ENCODE assay signal across 22 cellular contexts in genomic region chr4:170599894-170600293, GRCh38.
DNase-seq lines count a peak whose midpoint lies in the region; ATAC-seq and TF ChIP-seq lines count a peak whose summit lies in the region.
"Had no signal": no experiment of that assay in that cellular context is flagged by ENCODE, and none has a peak within 500 bp of the region (broad histone marks: within the 10 kb centered on the region; RNA-seq: fewer than 3 reads in every experiment).

No MANE protein-coding gene starts in this region.

- POLR2A ChIA-PET in MCF 10A (lab: Yijun Ruan, JAX) = interaction anchor here (0.5 to 2.0 kb wide), 4 partner anchors 10 to 228 kb away, joined by 3 to 5 read pairs (median 4); no protein-coding TSS in a partner anchor
- POLR2A ChIA-PET in CD4-positive, alpha-beta memory T cell (lab: Charles Lee; ENCODE audit: partially characterized antibody) = no interaction called here

- in situ Hi-C loops in mammary epithelial cell (cut with MboI; ENCODE audit: low sequenced_read_pairs in 2 of 2) = loop anchor here (10.0 to 25.0 kb wide), 3 partner anchors 237 to 338 kb away; no protein-coding TSS in a partner anchor

- H3K4me1 ChIP-seq in breast epithelium (no peaks in the 10 kb centered on the region), mammary epithelial cell (ENCODE audit: insufficient read depth, low read length) (no peaks in the 10 kb centered on the region), foreskin keratinocyte (no peaks in the 10 kb centered on the region)
- no peaks in the 10 kb centered on the region for H3K4me1 ChIP-seq in CD4-positive, alpha-beta memory T cell (ENCODE audit: insufficient read depth, low read length)
- H3K4me1 ChIP-seq: A549; BE2C; BLaER1 treated with 17β-estradiol and CSF1 and Interleukin-3, amounts not matched to agents 10 nM and 100 nM; HAP-1 had no signal

- no peaks in the 10 kb centered on the region for H3K4me1 Mint-ChIP-seq in MCF 10A (ENCODE audit: insufficient read depth, unreplicated experiment)
- no peaks in the 10 kb centered on the region for H3K4me1 Mint-ChIP-seq in CD4-positive, alpha-beta memory T cell
- H3K4me1 Mint-ChIP-seq: CD14-positive monocyte had no signal

- no peak overlapping the region for H3K9ac ChIP-seq in mammary epithelial cell (ENCODE audit: insufficient read depth, low read length)
- H3K9ac ChIP-seq: BLaER1 treated with 17β-estradiol and CSF1 and Interleukin-3, amounts not matched to agents 10 nM and 100 nM had no signal

- no peak overlapping the region for H3K27ac ChIP-seq in breast epithelium
- H3K27ac ChIP-seq in mammary epithelial cell (ENCODE audit: insufficient read depth, low read depth, low read length) = no peak overlapping the region
- H3K27ac ChIP-seq in foreskin keratinocyte = no peak overlapping the region
- no peak overlapping the region for H3K27ac ChIP-seq in CD4-positive, alpha-beta memory T cell (ENCODE audit: low read depth, low read length)
- H3K27ac ChIP-seq: A549; BLaER1 treated with 17β-estradiol and CSF1 and Interleukin-3, amounts not matched to agents 10 nM and 100 nM had no signal

- H3K79me2 ChIP-seq in mammary epithelial cell (ENCODE audit: insufficient read depth, low read length) = no peaks in the 10 kb centered on the region

- TF ChIP-seq CTCF in MCF 10A (IDR thresholded peaks at IDR 0.05; ENCODE audit: unreplicated experiment) (no peak), breast epithelium (IDR thresholded peaks at IDR 0.05) (no peak), mammary epithelial cell (conservative IDR thresholded peaks at IDR 0.05 in 1 of 2, IDR thresholded peaks at IDR 0.05 in 1 of 2; ENCODE audit: extremely low read depth in 1 of 2, insufficient read depth in 1 of 2, low read depth in 1 of 2, low read length in 2 of 2) (no peak), foreskin keratinocyte (conservative IDR thresholded peaks at IDR 0.05) (no peak)

- no peak for TF ChIP-seq POLR2A in breast epithelium (IDR thresholded peaks at IDR 0.05)

- H3K36me3 ChIP-seq in breast epithelium (no peaks in the 10 kb centered on the region), mammary epithelial cell (ENCODE audit: insufficient read depth, low read length) (no peaks in the 10 kb centered on the region)
- no peaks in the 10 kb centered on the region for H3K36me3 ChIP-seq in CD4-positive, alpha-beta memory T cell (ENCODE audit: insufficient read depth, low read length)
- H3K36me3 ChIP-seq: BE2C; BLaER1 treated with 17β-estradiol and CSF1 and Interleukin-3, amounts not matched to agents 10 nM and 100 nM; HAP-1 had no signal

- H3K36me3 Mint-ChIP-seq in MCF 10A (ENCODE audit: insufficient read depth, unreplicated experiment) = no peaks in the 10 kb centered on the region
- no peaks in the 10 kb centered on the region for H3K36me3 Mint-ChIP-seq in CD4-positive, alpha-beta memory T cell
- H3K36me3 Mint-ChIP-seq: CD14-positive monocyte had no signal

- H3K9me3 ChIP-seq in breast epithelium (no peaks in the 10 kb centered on the region), mammary epithelial cell (replicated peaks; ENCODE audit: insufficient read depth, low read length) (no peaks in the 10 kb centered on the region)
- no peaks in the 10 kb centered on the region for H3K9me3 ChIP-seq in CD4-positive, alpha-beta memory T cell (ENCODE audit: control insufficient read depth in 1 of 2, low read length in 2 of 2)
- H3K9me3 ChIP-seq: A549, BE2C, HAP-1 had no signal

- no peaks in the 10 kb centered on the region for H3K27me3 Mint-ChIP-seq in MCF 10A (ENCODE audit: insufficient read depth, unreplicated experiment)
- H3K27me3 Mint-ChIP-seq in CD4-positive, alpha-beta memory T cell = no peaks in the 10 kb centered on the region
- H3K27me3 Mint-ChIP-seq: CD4-positive, alpha-beta T cell had no signal

- peak; percentile 67 for DNase-seq in MCF 10A (ENCODE audit: unreplicated experiment)
- DNase-seq in breast epithelium (ENCODE audit: low spot score in 2 of 2) = no peak
- peak; percentile 57 for DNase-seq in mammary epithelial cell
- DNase-seq in foreskin keratinocyte = peak; percentile 39 to 51
- no peak for DNase-seq in HuH-7 (ENCODE audit: low spot score)
- DNase-seq in NCI-H2029 (lab: John Stamatoyannopoulos, UW) = no peak
- DNase-seq in CD4-positive, alpha-beta memory T cell = no peak
- DNase-seq: 8988T; ACHN; AML-193; BE2C; Calu3; CD4-positive, alpha-beta T cell; COR-L47; DMS153; DND-41; GOT3; HFFc6 had no signal

- intact Hi-C loops in MCF 10A (cut with micrococcal nuclease) (no loop called here), breast epithelium (cut with DNase I; ENCODE audit: low total_unique reads) (no loop called here), mammary epithelial cell (cut with micrococcal nuclease) (no loop called here)
- intact Hi-C loops in CD4-positive, alpha-beta memory T cell (cut with micrococcal nuclease) = no loop called here

- H4K20me1 ChIP-seq in mammary epithelial cell (ENCODE audit: insufficient read depth, low read length) = no peaks in the 10 kb centered on the region
- H4K20me1 ChIP-seq: BLaER1 treated with 17β-estradiol and CSF1 and Interleukin-3, amounts not matched to agents 10 nM and 100 nM had no signal

- no peak overlapping the region for H3K27ac Mint-ChIP-seq in MCF 10A (ENCODE audit: low read depth, unreplicated experiment)
- no peak overlapping the region for H3K27ac Mint-ChIP-seq in CD4-positive, alpha-beta memory T cell
- H3K27ac Mint-ChIP-seq: CD14-positive monocyte; CD4-positive, alpha-beta T cell; HFFc6 had no signal

- ATAC-seq in foreskin keratinocyte = peak; percentile 43
- ATAC-seq: A549 had no signal

- CTCF ChIA-PET in MCF 10A (lab: Yijun Ruan, JAX) (interaction anchor here (0.8 to 1.1 kb wide), 2 partner anchors 176 to 253 kb away, joined by 3 to 6 read pairs; no protein-coding TSS in a partner anchor), mammary epithelial cell (lab: Charles Lee; ENCODE audit: low non-redundant PET) (no interaction called here)
- CTCF ChIA-PET in CD4-positive, alpha-beta memory T cell (lab: Charles Lee; ENCODE audit: partially characterized antibody) = no interaction called here

- H3K27me3 ChIP-seq in breast epithelium (no peaks in the 10 kb centered on the region), mammary epithelial cell (ENCODE audit: insufficient read depth, low read length) (no peaks in the 10 kb centered on the region), foreskin keratinocyte (no peaks in the 10 kb centered on the region)
- no peaks in the 10 kb centered on the region for H3K27me3 ChIP-seq in CD4-positive, alpha-beta memory T cell (ENCODE audit: insufficient read depth, low read length)
- H3K27me3 ChIP-seq: BE2C; BLaER1 treated with 17β-estradiol and CSF1 and Interleukin-3, amounts not matched to agents 10 nM and 100 nM had no signal

- H3K9me3 Mint-ChIP-seq in MCF 10A (ENCODE audit: unreplicated experiment) = peaks cover 1% of the 10 kb centered on the region
- peaks cover 0 to 11% (median 4%) of the 10 kb centered on the region in 8 donors for H3K9me3 Mint-ChIP-seq in CD4-positive, alpha-beta memory T cell

- WGBS in mammary epithelial cell (ENCODE audit: low coverage, missing lambda C conversion rate) = 32% methylated on average over 4 of the region's 4 CpGs

- H3K4me3 Mint-ChIP-seq in MCF 10A (ENCODE audit: unreplicated experiment) = no peak overlapping the region
- no peak overlapping the region for H3K4me3 Mint-ChIP-seq in CD4-positive, alpha-beta memory T cell
- H3K4me3 Mint-ChIP-seq: CD14-positive monocyte; CD4-positive, alpha-beta T cell; HFFc6 had no signal

- peak overlapping the region; percentile 7 for H2AFZ ChIP-seq in mammary epithelial cell (ENCODE audit: low read depth, low read length)

- BruUV-seq in MCF 10A (replicated peaks; lab: Mats Ljungman, UMichigan) (no TSS peak), mammary epithelial cell (replicated peaks; lab: Mats Ljungman, UMichigan) (no TSS peak)

- H3K4me2 ChIP-seq in mammary epithelial cell (ENCODE audit: insufficient read depth, low read depth, low read length) = no peak overlapping the region
- H3K4me2 ChIP-seq: A549; BLaER1 treated with 17β-estradiol and CSF1 and Interleukin-3, amounts not matched to agents 10 nM and 100 nM had no signal

- no peak overlapping the region for H3K4me3 ChIP-seq in breast epithelium
- H3K4me3 ChIP-seq in mammary epithelial cell (replicated peaks in 1 of 3; ENCODE audit: insufficient read depth in 1 of 3, low read depth in 2 of 3, low read length in 3 of 3) = no peak overlapping the region
- no peak overlapping the region for H3K4me3 ChIP-seq in CD4-positive, alpha-beta memory T cell (ENCODE audit: low read length in 2 of 2)
- H3K4me3 ChIP-seq: A549; BLaER1 treated with 17β-estradiol and CSF1 and Interleukin-3, amounts not matched to agents 10 nM and 100 nM; HAP-1 had no signal

- dilution Hi-C loops in mammary epithelial cell (cut with HindIII; ENCODE audit: low sequenced_read_pairs) = no loop called here

Comparison
In these comparisons a context has a peak if more than half of its experiments do, and no peak if none do; other contexts are left out.
1. DNase-seq: peak in MCF 10A (single experiment), mammary epithelial cell (single experiment) and foreskin keratinocyte (2 of 2); none in breast epithelium (0 of 2), HuH-7 (single experiment), NCI-H2029 (single experiment) and CD4-positive, alpha-beta memory T cell (0 of 5).